ENCODE assay signal across 8 cellular contexts in the genomic region with DNA sequence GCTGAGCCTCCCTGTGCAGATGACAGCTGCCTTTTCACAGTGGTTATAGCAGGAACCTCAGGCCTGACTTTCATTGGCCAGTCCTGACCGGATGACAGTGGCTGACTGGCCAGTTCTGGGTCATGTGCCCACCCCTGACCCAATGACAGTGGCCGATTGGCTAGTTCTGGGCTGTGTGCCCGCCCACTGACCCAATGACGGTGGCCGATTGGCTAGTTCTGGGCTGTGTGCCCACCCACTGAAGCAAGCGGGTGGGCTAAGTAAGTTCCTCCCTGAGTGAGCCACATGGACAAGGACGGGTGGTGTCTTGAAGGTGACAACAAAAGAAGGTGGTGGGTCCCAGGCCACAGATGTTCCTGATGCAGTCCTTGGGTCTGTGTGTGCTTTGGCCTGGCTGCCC. TPM values are rescaled to one million over a fixed set of nuclear protein-coding genes. Genes with fewer than 3 reads are reported as not detected.
A peak's percentile ranks its signal among the peaks of the same experiment; 100 is the strongest.
DNase-seq lines count a peak whose midpoint lies in the region; ATAC-seq and TF ChIP-seq lines count a peak whose summit lies in the region.

No MANE protein-coding gene starts in this region.

- no peak overlapping the region for H3K4me2 ChIP-seq in fibroblast of lung (ENCODE audit: extremely low read depth, insufficient read depth, low read length)

- no peak overlapping the region for H2AFZ ChIP-seq in fibroblast of lung (ENCODE audit: low read length)

- no peak for TF ChIP-seq POLR2A in sigmoid colon (IDR thresholded peaks at IDR 0.05)

- TF ChIP-seq EP300 in sigmoid colon (IDR thresholded peaks at IDR 0.05) = no peak

- H3K27me3 ChIP-seq in fibroblast of lung (ENCODE audit: control insufficient read depth, insufficient read depth, low read length) (no peaks in the 10 kb centered on the region), sigmoid colon (no peaks in the 10 kb centered on the region)

- peak; percentile 56 for ATAC-seq in sciatic nerve
- no peak for ATAC-seq in GM18520 (IDR thresholded peaks at IDR 0.05; ENCODE audit: unreplicated experiment)

- intact Hi-C loops in sciatic nerve (cut with DNase I) = no loop called here
- intact Hi-C loops in sigmoid colon (cut with DNase I) = no loop called here

- H3K9ac ChIP-seq in fibroblast of lung (ENCODE audit: insufficient read depth, low read length) = no peak overlapping the region

- no peak overlapping the region for H3K4me3 ChIP-seq in fibroblast of lung (replicated peaks in 1 of 4; ENCODE audit: control extremely low read depth in 1 of 4, insufficient read depth in 1 of 4, low read depth in 3 of 4, low read length in 4 of 4)
- H3K4me3 ChIP-seq in sigmoid colon = no peak overlapping the region

- H3K79me2 ChIP-seq in fibroblast of lung (ENCODE audit: control insufficient read depth, insufficient read depth, low read length) = no peaks in the 10 kb centered on the region

- 91 to 97% methylated on average over 7 of the region's 7 CpGs for WGBS in sigmoid colon, 2 donors

- DNase-seq in activated CD8-positive, alpha-beta memory T cell treated with anti-CD3 and anti-CD28 coated beads for 24 hours = peak; percentile 61
- no peak for DNase-seq in activated CD8-positive, alpha-beta memory T cell treated with anti-CD3 and anti-CD28 coated beads, Interleukin-2, amount 50 U/mL, for 4 hours
- DNase-seq in NOMO-1 treated with dmso at 0.1 percent for 144 hours (lab: John Stamatoyannopoulos, UW; ENCODE audit: unreplicated experiment) = peak; percentile 89
- DNase-seq in fibroblast of lung (ENCODE audit: low read depth in 2 of 2) = peak; percentile 14 to 15
- DNase-seq in sciatic nerve (ENCODE audit: low spot score) = no peak
- no peak for DNase-seq in cortex of kidney (lab: John Stamatoyannopoulos, UW)
- no peak for DNase-seq in sigmoid colon

- no peak overlapping the region for H3K27ac ChIP-seq in fibroblast of lung (ENCODE audit: insufficient read depth, low read length)
- no peak overlapping the region for H3K27ac ChIP-seq in sigmoid colon

- H3K36me3 ChIP-seq in fibroblast of lung (ENCODE audit: control insufficient read depth, insufficient read depth, low read length) (peaks cover 23% of the 10 kb centered on the region), sigmoid colon (peaks cover 0 to 77% (median 11%) of the 10 kb centered on the region in 4 donors)

- no peaks in the 10 kb centered on the region for H3K9me3 ChIP-seq in fibroblast of lung (ENCODE audit: control insufficient read depth, insufficient read depth, low read depth, low read length)
- no peaks in the 10 kb centered on the region for H3K9me3 ChIP-seq in sigmoid colon

- TF ChIP-seq CTCF in fibroblast of lung (conservative IDR thresholded peaks at IDR 0.05 in 1 of 2, IDR thresholded peaks at IDR 0.05 in 1 of 2; ENCODE audit: low read depth in 1 of 2, low read length in 2 of 2) (no peak), sigmoid colon (IDR thresholded peaks at IDR 0.05) (no peak)

- no peaks in the 10 kb centered on the region for H3K4me1 ChIP-seq in fibroblast of lung (ENCODE audit: control insufficient read depth, extremely low read depth, insufficient read depth, low read length)
- H3K4me1 ChIP-seq in sigmoid colon = no peaks in the 10 kb centered on the region

- H4K20me1 ChIP-seq in fibroblast of lung (ENCODE audit: control insufficient read depth, extremely low read depth, insufficient read depth, low read length) = no peaks in the 10 kb centered on the region

RNA-seq across cellular contexts. Expression of a gene that starts 9.5 kb away (rescaled TPM):
- total RNA-seq in fibroblast of lung (68.8 and 102 TPM in 2 replicates), sciatic nerve (60.2 TPM), sigmoid colon (100 to 1,000 TPM in 1 of 4 donors, 10 to 100 TPM in 3; 68.8 to 127 (median 86.6) TPM)
- polyA plus RNA-seq in fibroblast of lung (63.5 and 93.1 TPM in 2 replicates), sigmoid colon (10 to 100 TPM; 24.6 to 37.2 (median 30.5) TPM)
- polyA plus RNA-seq in fibroblast of lung (2012) = 69.9 and 108 TPM in 2 replicates
- polyA minus RNA-seq in fibroblast of lung (ENCODE audit: low replicate concordance) = 68.0 and 85.1 TPM in 2 replicates

RNA-seq across cellular contexts. Expression of a gene that starts 34.9 kb away (rescaled TPM):
- total RNA-seq in fibroblast of lung (253 and 294 TPM in 2 replicates), sciatic nerve (2.0 TPM), sigmoid colon (10 to 100 TPM in 3 of 4 donors, 1 to 10 TPM in 1; 9.2 to 35.0 (median 27.8) TPM)
- polyA plus RNA-seq in fibroblast of lung (134 and 233 TPM in 2 replicates), sigmoid colon (10 to 100 TPM in 1 of 3 donors, 1 to 10 TPM in 1, under 1 TPM in 1; 0.46 to 23.5 (median 1.8) TPM)
- 259 and 497 TPM in 2 replicates for polyA plus RNA-seq in fibroblast of lung (2012)
- 653 and 914 TPM in 2 replicates for polyA minus RNA-seq in fibroblast of lung (ENCODE audit: low replicate concordance)

RNA-seq across cellular contexts. Expression of a gene that starts 39.4 kb away (rescaled TPM):
- total RNA-seq in fibroblast of lung (3.1 and 4.3 TPM in 2 replicates), sciatic nerve (5.8 TPM), sigmoid colon (1 to 10 TPM; 2.1 to 8.0 (median 4.5) TPM)
- polyA plus RNA-seq in fibroblast of lung (2.9 and 3.0 TPM in 2 replicates), sigmoid colon (1 to 10 TPM in 1 of 3 donors, not detected in 2; 5.6 TPM)
- polyA plus RNA-seq in fibroblast of lung (2012) = 2.5 and 2.7 TPM in 2 replicates
- polyA minus RNA-seq in fibroblast of lung (ENCODE audit: low replicate concordance) = 1.2 and 3.2 TPM in 2 replicates

Comparison
In these comparisons a context has a peak if more than half of its experiments do, and no peak if none do; other contexts are left out.
1. DNase-seq: peak in activated CD8-positive, alpha-beta memory T cell treated with anti-CD3 and anti-CD28 coated beads for 24 hours (single experiment), NOMO-1 treated with dmso at 0.1 percent for 144 hours (single experiment) and fibroblast of lung (2 of 2); none in activated CD8-positive, alpha-beta memory T cell treated with anti-CD3 and anti-CD28 coated beads, Interleukin-2, amount 50 U/mL, for 4 hours (single experiment), sciatic nerve (single experiment), cortex of kidney (single experiment) and sigmoid colon (single experiment).